Comparison of ENCODE assay signal across 10 cellular contexts in the genomic region with DNA sequence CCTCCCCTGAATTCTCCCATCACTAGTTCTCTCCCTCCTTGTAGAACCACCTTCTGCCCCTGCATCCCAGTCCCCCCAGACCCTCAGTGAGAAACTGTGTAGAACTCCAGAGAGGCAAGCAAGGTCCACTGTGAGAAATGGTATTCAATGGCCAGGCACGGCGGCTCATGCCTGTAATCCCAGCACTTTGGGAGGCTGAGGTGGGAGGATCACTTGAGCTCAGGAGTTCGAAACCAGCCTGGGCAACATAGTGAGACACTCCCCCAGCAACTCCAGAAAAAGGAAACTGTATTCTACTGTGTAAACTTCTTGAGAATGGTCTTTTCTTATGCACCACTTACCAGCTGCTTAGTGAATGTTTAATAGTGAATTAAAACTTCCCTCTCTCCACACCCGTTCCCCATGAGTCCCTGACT. TPM values are rescaled to one million over a fixed set of nuclear protein-coding genes. Genes with fewer than 3 reads are reported as not detected.
DNase-seq lines count a peak whose midpoint lies in the region; ATAC-seq and TF ChIP-seq lines count a peak whose summit lies in the region.
"Had no signal": no experiment of that assay in that cellular context is flagged by ENCODE, and none has a peak within 500 bp of the region (broad histone marks: within the 10 kb centered on the region; RNA-seq: fewer than 3 reads in every experiment).

No MANE protein-coding gene starts in this region.

- H3K4me3 Mint-ChIP-seq in T-helper 17 cell (peak overlapping the region; percentile 74), chondrocyte (ENCODE audit: unreplicated experiment) (no peak overlapping the region)

- ATAC-seq in GM19023 (IDR thresholded peaks at IDR 0.05; ENCODE audit: unreplicated experiment) = peak; percentile 5
- peak; percentile 9 for ATAC-seq in HG02973 (IDR thresholded peaks at IDR 0.05; ENCODE audit: unreplicated experiment)
- ATAC-seq in T-helper 17 cell = peak; percentile 30

- H3K4me1 Mint-ChIP-seq in T-helper 17 cell = peaks cover 29% of the 10 kb centered on the region
- no peaks in the 10 kb centered on the region for H3K4me1 Mint-ChIP-seq in chondrocyte (ENCODE audit: low read depth)

- no peaks in the 10 kb centered on the region for H4K20me1 ChIP-seq in BLaER1

- no peak overlapping the region for H3K9ac ChIP-seq in BLaER1

- H3K36me3 ChIP-seq in BLaER1 (no peaks in the 10 kb centered on the region), WERI-Rb-1 (no peaks in the 10 kb centered on the region), SJCRH30 (no peaks in the 10 kb centered on the region)
- H3K36me3 ChIP-seq: heart right ventricle had no signal

- peak overlapping the region; percentile 84 for H3K27ac Mint-ChIP-seq in T-helper 17 cell
- H3K27ac Mint-ChIP-seq in chondrocyte (ENCODE audit: unreplicated experiment) = no peak overlapping the region

- H3K36me3 Mint-ChIP-seq in T-helper 17 cell (ENCODE audit: low read depth) = peaks cover 3% of the 10 kb centered on the region
- H3K36me3 Mint-ChIP-seq in chondrocyte (ENCODE audit: low read depth) = peaks cover 2% of the 10 kb centered on the region

- H3K27me3 ChIP-seq in BLaER1 = no peaks in the 10 kb centered on the region
- H3K27me3 ChIP-seq in WERI-Rb-1 (ENCODE audit: insufficient read depth, low read depth, severe bottlenecking) = no peaks in the 10 kb centered on the region
- H3K27me3 ChIP-seq in SJCRH30 = no peaks in the 10 kb centered on the region

- TF ChIP-seq CTCF in WERI-Rb-1 (IDR thresholded peaks at IDR 0.05; ENCODE audit: low read depth, low read length) (no peak), chondrocyte (IDR thresholded peaks at IDR 0.05) (no peak)

- H3K27me3 Mint-ChIP-seq in T-helper 17 cell (peaks cover 23% of the 10 kb centered on the region), chondrocyte (ENCODE audit: low read depth) (peaks cover 20% of the 10 kb centered on the region)

- peaks cover 4% of the 10 kb centered on the region for H3K9me3 Mint-ChIP-seq in chondrocyte (ENCODE audit: low read depth)

- H3K4me2 ChIP-seq in BLaER1 = peak overlapping the region; percentile 84

- H3K4me3 ChIP-seq in BLaER1 = no peak overlapping the region
- no peak overlapping the region for H3K4me3 ChIP-seq in WERI-Rb-1 (ENCODE audit: low read depth, low read length)
- no peak overlapping the region for H3K4me3 ChIP-seq in SJCRH30
- H3K4me3 ChIP-seq: heart right ventricle had no signal

- DNase-seq in T-helper 17 cell (no peak), SKM-1 (lab: John Stamatoyannopoulos, UW; ENCODE audit: unreplicated experiment) (no peak), WERI-Rb-1 (no peak), chondrocyte (ENCODE audit: low spot score) (no peak), SJCRH30 (no peak)
- DNase-seq: SW 1271 had no signal

- H3K9me3 ChIP-seq in BLaER1 (peaks cover 18% of the 10 kb centered on the region), T-helper 17 cell (ENCODE audit: control insufficient read depth, low read length, poor library complexity, severe bottlenecking) (no peaks in the 10 kb centered on the region), WERI-Rb-1 (ENCODE audit: severe bottlenecking) (peaks cover 16% of the 10 kb centered on the region), SJCRH30 (replicated peaks) (no peaks in the 10 kb centered on the region)

- H3K4me1 ChIP-seq in BLaER1 (peaks cover 32% of the 10 kb centered on the region), SJCRH30 (no peaks in the 10 kb centered on the region)

- no peak overlapping the region for H3K27ac ChIP-seq in BLaER1
- H3K27ac ChIP-seq in WERI-Rb-1 = no peak overlapping the region
- H3K27ac ChIP-seq in SJCRH30 = no peak overlapping the region

RNA-seq across cellular contexts. Expression of a gene that starts 8.2 kb away (rescaled TPM):
- 10 to 100 TPM; 62.3 to 78.7 TPM for total RNA-seq in T-helper 17 cell
- total RNA-seq in chondrocyte = 0.63 to 1.0 TPM (median 0.95 TPM) in 3 replicates
- total RNA-seq in SJCRH30 (2014; rRNA removed; shearing (Covaris generic)) = 13.2 and 15.0 TPM in 2 replicates
